In genomic region chr10:114650266-114650665, GRCh38 we compare ENCODE assay signal across 28 cellular contexts. TPM values are rescaled to one million over a fixed set of nuclear protein-coding genes. Genes with fewer than 3 reads are reported as not detected.
DNase-seq lines count a peak whose midpoint lies in the region; ATAC-seq, FAIRE-seq and TF ChIP-seq lines count a peak whose summit lies in the region.
"Had no signal": no experiment of that assay in that cellular context is flagged by ENCODE, and none has a peak within 500 bp of the region (broad histone marks: within the 10 kb centered on the region; RNA-seq: fewer than 3 reads in every experiment).

No MANE protein-coding gene starts in this region.

- H3K9me3 ChIP-seq in SJSA1 (replicated peaks) (no peaks in the 10 kb centered on the region), kidney (ENCODE audit: control insufficient read depth in 1 of 2, low read length in 2 of 2) (no peaks in the 10 kb centered on the region), gastrocnemius medialis (no peaks in the 10 kb centered on the region)
- H3K9me3 ChIP-seq: Caco-2, esophagus squamous epithelium, tibial nerve had no signal

- intact Hi-C loops in kidney (cut with DNase I), result no loop called here
- intact Hi-C loops in gastrocnemius medialis (cut with DNase I; ENCODE audit: low total_unique reads), result no loop called here
- intact Hi-C loops in sciatic nerve (cut with DNase I), result no loop called here

- no peak for TF ChIP-seq POLR2A in gastrocnemius medialis (IDR thresholded peaks at IDR 0.05)

- FAIRE-seq in kidney (lab: Jason Lieb, UNC), result peak; percentile 32
- FAIRE-seq: astrocyte, G401.6 had no signal

- H3K27me3 ChIP-seq in SJSA1 (replicated peaks) (no peaks in the 10 kb centered on the region), gastrocnemius medialis (no peaks in the 10 kb centered on the region)
- H3K27me3 ChIP-seq: esophagus squamous epithelium, neural progenitor cell, tibial nerve had no signal

- in situ Hi-C loops in gastrocnemius medialis (cut with MboI; ENCODE audit: low sequenced_read_pairs in 4 of 4), result no loop called here

- DNase-seq in NCI-H82 (lab: John Stamatoyannopoulos, UW) (peak; percentile 9), NCI-H82 treated with DMSO at 0.1 percent for 48 hours (lab: John Stamatoyannopoulos, UW; ENCODE audit: unreplicated experiment) (no peak), SJSA1 (ENCODE audit: low read depth in 1 of 2, low spot score in 2 of 2) (peak in 1 of 2 experiments; percentile 58), kidney (no peak), gastrocnemius medialis (no peak), sciatic nerve (ENCODE audit: low spot score) (no peak), activated T-cell treated with anti-CD3 and anti-CD28 coated beads for 4 hours (no peak)
- DNase-seq: activated CD4-positive, alpha-beta T cell treated with anti-CD3 and anti-CD28 coated beads, Interleukin-2, amount 50 U/mL, for 4 hours; activated T-cell treated with anti-CD3 and anti-CD28 coated beads, Interleukin-2, amount 50 U/mL, for 72 hours; Caco-2; central memory CD4-positive, alpha-beta T cell; endodermal cell; esophagus squamous epithelium; foreskin melanocyte; mesendoderm; NCI-H1694 treated with DMSO at 0.1 percent for 48 hours; NCI-H446 treated with DMSO at 0.1 percent for 48 hours; RPMI8226; stimulated activated CD4-positive, alpha-beta T cell treated with anti-CD3 and anti-CD28 coated beads, Interleukin-4, amount 100 ng/mL, for 24 hours had no signal

- H3K36me3 ChIP-seq in SJSA1 (no peaks in the 10 kb centered on the region), kidney (ENCODE audit: control insufficient read depth in 1 of 2, insufficient read depth in 2 of 2, low read length in 2 of 2) (no peaks in the 10 kb centered on the region), gastrocnemius medialis (no peaks in the 10 kb centered on the region)
- H3K36me3 ChIP-seq: esophagus squamous epithelium, neural progenitor cell, tibial nerve had no signal

- ATAC-seq in gastrocnemius medialis, result no peak
- ATAC-seq in HG02840 (IDR thresholded peaks at IDR 0.05; ENCODE audit: low FRiP score, unreplicated experiment), result no peak
- no peak for ATAC-seq in sciatic nerve
- ATAC-seq: activated CD4-positive, CD25-positive, alpha-beta regulatory T cell treated with anti-CD3 and anti-CD28 coated beads, Interleukin-2, amount 50 U/mL, for 24 hours; activated T-cell treated with anti-CD3 and anti-CD28 coated beads, Interleukin-2, amount 50 U/mL, for 72 hours; HCT116 had no signal

- H3K9ac ChIP-seq in kidney (ENCODE audit: low read length in 2 of 2), result no peak overlapping the region
- H3K9ac ChIP-seq: neural progenitor cell had no signal

- peaks cover 62% of the 10 kb centered on the region for H3K4me1 ChIP-seq in SJSA1 (replicated peaks)
- peaks cover 5 to 27% of the 10 kb centered on the region in 2 donors for H3K4me1 ChIP-seq in kidney (ENCODE audit: control insufficient read depth in 1 of 2, insufficient read depth in 1 of 2, low read depth in 1 of 2, low read length in 2 of 2)
- H3K4me1 ChIP-seq in gastrocnemius medialis, result peaks cover 7 to 40% of the 10 kb centered on the region in 2 donors
- H3K4me1 ChIP-seq: neural progenitor cell had no signal

- peak overlapping the region; percentile 72 for H3K27ac ChIP-seq in SJSA1
- H3K27ac ChIP-seq in kidney (ENCODE audit: low read depth in 2 of 2, low read length in 2 of 2), result peak overlapping the region; percentile 53 to 57
- H3K27ac ChIP-seq in gastrocnemius medialis, result peak overlapping the region in 3 of 4 donors; percentile 51 to 70 (median 53)
- H3K27ac ChIP-seq: 22Rv1, C4-2B, neural progenitor cell had no signal

- H3K4me3 ChIP-seq in SJSA1, result no peak overlapping the region
- H3K4me3 ChIP-seq in kidney (ENCODE audit: low read length in 2 of 2), result no peak overlapping the region
- H3K4me3 ChIP-seq in gastrocnemius medialis, result no peak overlapping the region
- H3K4me3 ChIP-seq: esophagus squamous epithelium, neural progenitor cell, tibial nerve had no signal

- TF ChIP-seq CTCF in kidney (IDR thresholded peaks at IDR 0.05; ENCODE audit: borderline replicate concordance, extremely low read depth, insufficient read depth) (no peak), gastrocnemius medialis (IDR thresholded peaks at IDR 0.05 in 4 of 5, conservative IDR thresholded peaks at IDR 0.05 in 1 of 5) (no peak)

RNA-seq across cellular contexts. Expression of gene ABLIM1, which starts 7.8 kb away (rescaled TPM):
- total RNA-seq in SJSA1 (2014; rRNA removed; shearing (Covaris generic)), result 5.4 and 10.4 TPM in 2 replicates
- total RNA-seq in kidney (158 TPM), gastrocnemius medialis (100 to 1,000 TPM in 3 of 4 donors, 10 to 100 TPM in 1; 84.7 to 203 (median 150) TPM), sciatic nerve (140 TPM)
- polyA plus RNA-seq in kidney (ENCODE audit: insufficient read depth, low read depth, low replicate concordance), result 32.3 TPM
